In genomic region chr17:41864498-41864836, GRCh38 we compare ENCODE assay signal across 1 cellular context.
TF ChIP-seq lines count a peak whose summit lies in the region.

No MANE protein-coding gene starts in this region.

TF ChIP-seq in HepG2, 621 proteins besides CTCF, POLR2A, EP300 and RAD21 (continued from another document):
- no peak for TF ChIP-seq ZBTB46 (CRISPR knock-in tag; IDR thresholded peaks at IDR 0.05; ENCODE audit: borderline replicate concordance)
- no peak for TF ChIP-seq KLF15 (CRISPR knock-in tag; IDR thresholded peaks at IDR 0.05; ENCODE audit: borderline replicate concordance)
- no peak for TF ChIP-seq ZNF205 (CRISPR knock-in tag; IDR thresholded peaks at IDR 0.05)
- TF ChIP-seq MXD1 (CRISPR knock-in tag; IDR thresholded peaks at IDR 0.05), result no peak
- TF ChIP-seq ZZZ3 (CRISPR knock-in tag; IDR thresholded peaks at IDR 0.05; ENCODE audit: borderline replicate concordance), result 0 out of 2 replicates have a peak, but pooled peaks have one; percentile 33
- TF ChIP-seq HOXD1 (CRISPR knock-in tag; IDR thresholded peaks at IDR 0.05), result 0 out of 2 replicates have a peak, but pooled peaks have one; percentile 37
- TF ChIP-seq IKZF4 (CRISPR knock-in tag; IDR thresholded peaks at IDR 0.05; ENCODE audit: borderline replicate concordance, low read depth, not compliant biosample characterization), result no peak
- no peak for TF ChIP-seq SOX6 (IDR thresholded peaks at IDR 0.05)
- peak; percentile 40; the same call in 1 of the 2 replicates for TF ChIP-seq SOX6 (CRISPR knock-in tag; IDR thresholded peaks at IDR 0.05)
- 0 out of 2 replicates have a peak, but pooled peaks have one; percentile 30 for TF ChIP-seq TEF (CRISPR knock-in tag; IDR thresholded peaks at IDR 0.05)
- no peak for TF ChIP-seq GMEB2 (CRISPR knock-in tag; IDR thresholded peaks at IDR 0.05; ENCODE audit: low read depth)
- TF ChIP-seq HBP1 (CRISPR knock-in tag; IDR thresholded peaks at IDR 0.05; ENCODE audit: low read depth), result 0 out of 2 replicates have a peak, but pooled peaks have one; percentile 5
- TF ChIP-seq HNRNPH1 (optimal IDR thresholded peaks at IDR 0.05; ENCODE audit: low read depth, low read length), result no peak
- TF ChIP-seq GATAD2A (CRISPR knock-in tag; IDR thresholded peaks at IDR 0.05), result 0 out of 2 replicates have a peak, but pooled peaks have one; percentile 9
- 0 out of 2 replicates have a peak, but pooled peaks have one; percentile 26 for TF ChIP-seq ZNF343 (CRISPR knock-in tag; IDR thresholded peaks at IDR 0.05)
- TF ChIP-seq ZBTB43 (CRISPR knock-in tag; conservative IDR thresholded peaks at IDR 0.05), result no peak
- TF ChIP-seq ZNF263 (CRISPR knock-in tag; IDR thresholded peaks at IDR 0.05), result no peak
- TF ChIP-seq FOXK1 (CRISPR knock-in tag; IDR thresholded peaks at IDR 0.05; ENCODE audit: borderline replicate concordance, low read depth), result no peak; the same call in 1 of the 2 replicates
- no peak for TF ChIP-seq ZNF17 (CRISPR knock-in tag; IDR thresholded peaks at IDR 0.05)
- TF ChIP-seq ISX (CRISPR knock-in tag; conservative IDR thresholded peaks at IDR 0.05), result no peak
- TF ChIP-seq RBM39 (IDR thresholded peaks at IDR 0.05; ENCODE audit: low read depth, low read length, poor library complexity, severe bottlenecking), result no peak
- no peak for TF ChIP-seq GMEB1 (CRISPR knock-in tag; IDR thresholded peaks at IDR 0.05; ENCODE audit: borderline replicate concordance)
- no peak; the same call in 1 of the 2 replicates for TF ChIP-seq SPEN (CRISPR knock-in tag; IDR thresholded peaks at IDR 0.05; ENCODE audit: low read depth)
- TF ChIP-seq ZBTB38 (CRISPR knock-in tag; IDR thresholded peaks at IDR 0.05), result no peak
- TF ChIP-seq ZNF136 (CRISPR knock-in tag; IDR thresholded peaks at IDR 0.05; ENCODE audit: low read depth), result 0 out of 2 replicates have a peak, but pooled peaks have one; percentile 1
